Comparison of ENCODE assay signal across 8 cellular contexts in genomic region chr3:42067324-42067723, GRCh38. TPM values are rescaled to one million over a fixed set of nuclear protein-coding genes. Genes with fewer than 3 reads are reported as not detected.
DNase-seq lines count a peak whose midpoint lies in the region; ATAC-seq and TF ChIP-seq lines count a peak whose summit lies in the region.

No MANE protein-coding gene starts in this region.

- H3K36me3 Mint-ChIP-seq in activated T-helper 17 cell treated with anti-CD3 and anti-CD28 coated beads, Interleukin-2, amount 50 U/mL, for 72 hours (ENCODE audit: low read depth) = no peaks in the 10 kb centered on the region
- H3K36me3 Mint-ChIP-seq in activated CD4-positive, alpha-beta memory T cell treated with anti-CD3 and anti-CD28 coated beads, Interleukin-2, amount 10 ng/mL, durations not matched to agents 7 days and 5 days (ENCODE audit: low read depth) = no peaks in the 10 kb centered on the region

- no peak overlapping the region for H3K27ac Mint-ChIP-seq in activated T-helper 17 cell treated with anti-CD3 and anti-CD28 coated beads, Interleukin-2, amount 50 U/mL, for 72 hours
- H3K27ac Mint-ChIP-seq in activated CD4-positive, alpha-beta memory T cell treated with anti-CD3 and anti-CD28 coated beads, Interleukin-2, amount 10 ng/mL, durations not matched to agents 7 days and 5 days = no peak overlapping the region

- CTCF ChIA-PET in activated CD4-positive, alpha-beta memory T cell treated with anti-CD3 and anti-CD28 coated beads, Interleukin-2, amount 10 ng/mL, durations not matched to agents 7 days and 5 days (lab: Charles Lee) = no interaction called here

- H3K4me1 Mint-ChIP-seq in activated T-helper 17 cell treated with anti-CD3 and anti-CD28 coated beads, Interleukin-2, amount 50 U/mL, for 72 hours = peaks cover 3% of the 10 kb centered on the region
- peaks cover 1% of the 10 kb centered on the region for H3K4me1 Mint-ChIP-seq in activated CD4-positive, alpha-beta memory T cell treated with anti-CD3 and anti-CD28 coated beads, Interleukin-2, amount 10 ng/mL, durations not matched to agents 7 days and 5 days

- DNase-seq in amniotic epithelial cell (ENCODE audit: low read depth) (peak; percentile 62), lung (ENCODE audit: low spot score) (no peak), NCI-H774 (lab: John Stamatoyannopoulos, UW) (no peak), WERI-Rb-1 (no peak)
- DNase-seq in activated CD4-positive, alpha-beta memory T cell treated with anti-CD3 and anti-CD28 coated beads, Interleukin-2, amount 10 ng/mL, durations not matched to agents 7 days and 5 days = no peak

- no peak overlapping the region for H3K4me3 Mint-ChIP-seq in activated T-helper 17 cell treated with anti-CD3 and anti-CD28 coated beads, Interleukin-2, amount 50 U/mL, for 72 hours
- no peak overlapping the region for H3K4me3 Mint-ChIP-seq in activated CD4-positive, alpha-beta memory T cell treated with anti-CD3 and anti-CD28 coated beads, Interleukin-2, amount 10 ng/mL, durations not matched to agents 7 days and 5 days

- H3K4me3 ChIP-seq in lung (no peak overlapping the region), WERI-Rb-1 (ENCODE audit: low read depth, low read length) (no peak overlapping the region)

- 23 to 31% methylated on average over 3 of the region's 3 CpGs for WGBS in lung, 2 donors

- H3K36me3 ChIP-seq in lung (ENCODE audit: control insufficient read depth in 2 of 2, insufficient read depth in 2 of 2, low read length in 2 of 2) = peaks cover 0 to 1% of the 10 kb centered on the region in 2 donors
- H3K36me3 ChIP-seq in WERI-Rb-1 = no peaks in the 10 kb centered on the region; the same call in 1 of the 2 replicates

- peak overlapping the region; percentile 39 to 86 for H3K27ac ChIP-seq in lung (ENCODE audit: low read depth in 1 of 2, low read length in 1 of 2)
- no peak overlapping the region for H3K27ac ChIP-seq in WERI-Rb-1

- TF ChIP-seq CTCF in lung (IDR thresholded peaks at IDR 0.05; ENCODE audit: control extremely low read depth, extremely low read depth) (no peak), WERI-Rb-1 (IDR thresholded peaks at IDR 0.05; ENCODE audit: low read depth, low read length) (no peak)

- POLR2A ChIA-PET in activated CD4-positive, alpha-beta memory T cell treated with anti-CD3 and anti-CD28 coated beads, Interleukin-2, amount 10 ng/mL, durations not matched to agents 7 days and 5 days (lab: Charles Lee) = no interaction called here

- H3K9me3 Mint-ChIP-seq in activated T-helper 17 cell treated with anti-CD3 and anti-CD28 coated beads, Interleukin-2, amount 50 U/mL, for 72 hours = no peaks in the 10 kb centered on the region
- no peaks in the 10 kb centered on the region for H3K9me3 Mint-ChIP-seq in activated CD4-positive, alpha-beta memory T cell treated with anti-CD3 and anti-CD28 coated beads, Interleukin-2, amount 10 ng/mL, durations not matched to agents 7 days and 5 days

- H3K27me3 ChIP-seq in lung (ENCODE audit: control insufficient read depth, insufficient read depth) (no peaks in the 10 kb centered on the region), WERI-Rb-1 (ENCODE audit: insufficient read depth, low read depth, severe bottlenecking) (no peaks in the 10 kb centered on the region)

- H3K4me1 ChIP-seq in lung (ENCODE audit: control insufficient read depth in 2 of 2, insufficient read depth in 2 of 2, low read length in 2 of 2) = peaks cover 28 to 41% of the 10 kb centered on the region in 2 donors

- peak; percentile 83 for ATAC-seq in GM18873 (IDR thresholded peaks at IDR 0.05; ENCODE audit: low FRiP score, unreplicated experiment)
- ATAC-seq in HG02973 (IDR thresholded peaks at IDR 0.05; ENCODE audit: unreplicated experiment) = peak; percentile 89
- ATAC-seq in lung (ENCODE audit: insufficient read depth, low FRiP score) = no peak
- ATAC-seq in activated T-helper 17 cell treated with anti-CD3 and anti-CD28 coated beads, Interleukin-2, amount 50 U/mL, for 72 hours (replicated peaks) = no peak

- no peaks in the 10 kb centered on the region for H3K27me3 Mint-ChIP-seq in activated T-helper 17 cell treated with anti-CD3 and anti-CD28 coated beads, Interleukin-2, amount 50 U/mL, for 72 hours
- no peaks in the 10 kb centered on the region for H3K27me3 Mint-ChIP-seq in activated CD4-positive, alpha-beta memory T cell treated with anti-CD3 and anti-CD28 coated beads, Interleukin-2, amount 10 ng/mL, durations not matched to agents 7 days and 5 days

- H3K9me3 ChIP-seq in lung (ENCODE audit: control insufficient read depth in 2 of 2, insufficient read depth in 1 of 2, low read length in 1 of 2) (no peaks in the 10 kb centered on the region), WERI-Rb-1 (ENCODE audit: severe bottlenecking) (no peaks in the 10 kb centered on the region)

RNA-seq across cellular contexts. Expression of gene TRAK1, which starts 23.8 kb away (rescaled TPM):
- 10 to 100 TPM; 45.3 to 65.4 TPM for total RNA-seq in lung
- polyA plus RNA-seq in lung = 10 to 100 TPM; 18.2 to 19.6 TPM
- total RNA-seq in activated T-helper 17 cell treated with anti-CD3 and anti-CD28 coated beads, Interleukin-2, amount 50 U/mL, for 72 hours = 10 to 100 TPM; 17.4 to 23.8 TPM
- total RNA-seq in activated CD4-positive, alpha-beta memory T cell treated with anti-CD3 and anti-CD28 coated beads, Interleukin-2, amount 10 ng/mL, durations not matched to agents 7 days and 5 days = 10 to 100 TPM; 23.7 to 25.9 TPM

Comparison
In these comparisons a context has a peak if more than half of its experiments do, and no peak if none do; other contexts are left out.
1. ATAC-seq: peak in GM18873 (single experiment) and HG02973 (single experiment); none in lung (single experiment) and activated T-helper 17 cell treated with anti-CD3 and anti-CD28 coated beads, Interleukin-2, amount 50 U/mL, for 72 hours (single experiment).